ENCODE assay signal across 16 cellular contexts in the genomic region with DNA sequence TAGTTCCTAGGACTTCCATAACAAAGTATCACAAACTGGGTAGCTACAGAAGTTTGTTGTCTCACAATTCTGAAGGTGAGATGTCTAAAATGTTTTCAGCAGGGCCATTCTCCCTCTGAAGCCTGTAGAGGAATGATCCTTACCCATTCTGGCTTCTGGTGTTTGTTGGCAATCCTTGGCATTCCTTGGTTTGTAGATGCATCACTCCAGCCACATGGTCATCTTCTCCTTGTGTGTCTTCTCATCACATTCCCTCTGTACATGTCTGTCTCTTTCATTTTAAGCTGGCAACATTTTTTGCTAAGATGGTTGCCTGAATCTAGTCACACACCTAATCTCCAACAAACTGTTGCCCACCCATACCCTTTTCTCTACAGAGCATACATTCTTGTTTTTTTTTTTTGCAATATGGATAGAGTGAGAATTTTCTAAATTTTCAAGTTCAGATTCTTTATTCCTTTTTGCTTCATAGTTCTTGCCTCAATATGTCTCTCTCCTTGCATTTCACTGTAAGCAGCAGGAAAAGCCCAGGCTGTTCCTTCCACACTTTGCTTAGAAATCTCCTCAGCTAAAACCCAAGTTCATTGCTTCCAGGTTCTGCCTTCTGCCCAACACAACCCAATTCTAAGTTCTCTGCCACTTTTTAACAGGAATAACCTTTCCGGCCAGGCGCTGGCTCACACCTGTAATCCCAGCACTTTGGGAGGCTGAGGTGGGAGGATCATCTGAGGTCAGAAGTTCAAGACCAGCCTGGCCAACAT. TPM values are rescaled to one million over a fixed set of nuclear protein-coding genes. Genes with fewer than 3 reads are reported as not detected.
A peak's percentile ranks its signal among the peaks of the same experiment; 100 is the strongest.
DNase-seq lines count a peak whose midpoint lies in the region; ATAC-seq and TF ChIP-seq lines count a peak whose summit lies in the region.
"Had no signal": no experiment of that assay in that cellular context is flagged by ENCODE, and none has a peak within 500 bp of the region (broad histone marks: within the 10 kb centered on the region; RNA-seq: fewer than 3 reads in every experiment).

No MANE protein-coding gene starts in this region.

- no peaks in the 10 kb centered on the region for H3K27me3 Mint-ChIP-seq in activated T-cell treated with anti-CD3 and anti-CD28 coated beads, Interleukin-2, amount 50 U/mL, for 72 hours (ENCODE audit: low read depth)
- H3K27me3 Mint-ChIP-seq in CD4-positive, CD25-positive, alpha-beta regulatory T cell: no peaks in the 10 kb centered on the region
- no peaks in the 10 kb centered on the region for H3K27me3 Mint-ChIP-seq in activated B cell treated with CpG ODN at 0.5 μM for 24 hours
- no peaks in the 10 kb centered on the region for H3K27me3 Mint-ChIP-seq in mesothelial cell of epicardium (ENCODE audit: low read depth)
- H3K27me3 Mint-ChIP-seq in GM23338 (ENCODE audit: insufficient read depth, low read depth, poor library complexity): peaks cover 1% of the 10 kb centered on the region
- H3K27me3 Mint-ChIP-seq: CD4-positive, alpha-beta T cell had no signal

- H3K4me3 Mint-ChIP-seq in activated T-cell treated with anti-CD3 and anti-CD28 coated beads, Interleukin-2, amount 50 U/mL, for 72 hours: no peak overlapping the region
- H3K4me3 Mint-ChIP-seq in CD4-positive, CD25-positive, alpha-beta regulatory T cell: no peak overlapping the region
- H3K4me3 Mint-ChIP-seq in activated B cell treated with CpG ODN at 0.5 μM for 24 hours (no peak overlapping the region), mesothelial cell of epicardium (no peak overlapping the region), GM23338 (no peak overlapping the region)
- H3K4me3 Mint-ChIP-seq: CD4-positive, alpha-beta T cell had no signal

- TF ChIP-seq CTCF in activated B cell treated with CpG ODN at 0.5 μM for 24 hours (IDR thresholded peaks at IDR 0.05): no peak
- TF ChIP-seq CTCF in mesothelial cell of epicardium (IDR thresholded peaks at IDR 0.05; ENCODE audit: unreplicated experiment): no peak
- TF ChIP-seq CTCF in GM23338 (conservative IDR thresholded peaks at IDR 0.05; ENCODE audit: low read depth in 2 of 2): no peak

- peak overlapping the region; percentile 35 for H3K27ac Mint-ChIP-seq in activated T-cell treated with anti-CD3 and anti-CD28 coated beads, Interleukin-2, amount 50 U/mL, for 72 hours
- peak overlapping the region in 1 of 3 donors; percentile 66 for H3K27ac Mint-ChIP-seq in CD4-positive, CD25-positive, alpha-beta regulatory T cell
- peak overlapping the region; percentile 30 for H3K27ac Mint-ChIP-seq in activated B cell treated with CpG ODN at 0.5 μM for 24 hours
- H3K27ac Mint-ChIP-seq in mesothelial cell of epicardium: peak overlapping the region; percentile 42
- H3K27ac Mint-ChIP-seq in GM23338: no peak overlapping the region
- H3K27ac Mint-ChIP-seq: CD4-positive, alpha-beta T cell had no signal

- H3K4me1 Mint-ChIP-seq in activated T-cell treated with anti-CD3 and anti-CD28 coated beads, Interleukin-2, amount 50 U/mL, for 72 hours (ENCODE audit: low read depth): peaks cover 12% of the 10 kb centered on the region
- H3K4me1 Mint-ChIP-seq in CD4-positive, CD25-positive, alpha-beta regulatory T cell: peaks cover 16 to 39% (median 28%) of the 10 kb centered on the region in 4 donors
- H3K4me1 Mint-ChIP-seq in activated B cell treated with CpG ODN at 0.5 μM for 24 hours (peaks cover 10% of the 10 kb centered on the region), mesothelial cell of epicardium (no peaks in the 10 kb centered on the region), GM23338 (no peaks in the 10 kb centered on the region)

- POLR2A ChIA-PET in activated B cell treated with CpG ODN at 0.5 μM for 24 hours (lab: Charles Lee): no interaction called here

- no peaks in the 10 kb centered on the region for H3K27me3 ChIP-seq in CD4-positive, CD25-positive, alpha-beta regulatory T cell (ENCODE audit: control insufficient read depth, insufficient read depth, low read length)
- no peaks in the 10 kb centered on the region for H3K27me3 ChIP-seq in GM23338 (ENCODE audit: insufficient read depth)
- H3K27me3 ChIP-seq: SJSA1 had no signal

- no peaks in the 10 kb centered on the region for H3K9me3 ChIP-seq in CD4-positive, CD25-positive, alpha-beta regulatory T cell (ENCODE audit: control insufficient read depth in 2 of 2, low read length in 2 of 2)
- H3K9me3 ChIP-seq: A549, SJSA1 had no signal

- H3K36me3 ChIP-seq in CD4-positive, CD25-positive, alpha-beta regulatory T cell (ENCODE audit: control insufficient read depth, insufficient read depth, low read length): peaks cover 52% of the 10 kb centered on the region
- H3K36me3 ChIP-seq in GM23338 (ENCODE audit: insufficient read depth): peaks cover 26% of the 10 kb centered on the region

- DNase-seq in activated T-cell treated with anti-CD3 and anti-CD28 coated beads, Interleukin-2, amount 50 U/mL, for 72 hours: no peak
- DNase-seq in activated T-cell treated with anti-CD3 and anti-CD28 coated beads for 4 hours (no peak), activated B cell treated with CpG ODN at 0.5 μM for 24 hours (no peak), mesothelial cell of epicardium (ENCODE audit: low spot score in 2 of 2, unreplicated experiment in 2 of 2) (no peak), GM23338 (ENCODE audit: low spot score) (no peak), cerebellar cortex (ENCODE audit: low spot score) (no peak), NCI-H2029 treated with DMSO at 0.1 percent for 48 hours (lab: John Stamatoyannopoulos, UW) (no peak)
- no peak for DNase-seq in CD4-positive, CD25-positive, alpha-beta regulatory T cell
- DNase-seq: CD4-positive, alpha-beta T cell; DMS79 treated with DMSO at 0.1 percent for 48 hours; KG1; NCI-H1436 treated with DMSO at 0.1 percent for 48 hours; NCI-H2081 treated with DMSO at 0.1 percent for 48 hours; NCI-H524 had no signal

- H3K27ac ChIP-seq in CD4-positive, CD25-positive, alpha-beta regulatory T cell (ENCODE audit: insufficient read depth, low read length, poor library complexity, severe bottlenecking): peak overlapping the region; percentile 5
- H3K27ac ChIP-seq in GM23338 (ENCODE audit: low read depth): no peak overlapping the region
- H3K27ac ChIP-seq: A549, SJSA1 had no signal

- H4K20me1 ChIP-seq in GM23338 (replicated peaks; ENCODE audit: insufficient read depth): peaks cover 23% of the 10 kb centered on the region

- ATAC-seq in activated T-cell treated with anti-CD3 and anti-CD28 coated beads, Interleukin-2, amount 50 U/mL, for 72 hours (replicated peaks in 1 of 2): no peak
- no peak for ATAC-seq in CD4-positive, CD25-positive, alpha-beta regulatory T cell (ENCODE audit: low read depth in 2 of 2)
- ATAC-seq in activated B cell treated with CpG ODN at 0.5 μM for 24 hours (ENCODE audit: low read depth) (no peak), GM23338 (no peak)
- ATAC-seq: A549 had no signal

- no peak overlapping the region for H3K4me2 ChIP-seq in GM23338
- H3K4me2 ChIP-seq: A549 had no signal

- H3K9me3 Mint-ChIP-seq in activated T-cell treated with anti-CD3 and anti-CD28 coated beads, Interleukin-2, amount 50 U/mL, for 72 hours: no peaks in the 10 kb centered on the region
- peaks cover 0 to 2% (median 0%) of the 10 kb centered on the region in 7 donors for H3K9me3 Mint-ChIP-seq in CD4-positive, CD25-positive, alpha-beta regulatory T cell
- H3K9me3 Mint-ChIP-seq in activated B cell treated with CpG ODN at 0.5 μM for 24 hours: no peaks in the 10 kb centered on the region
- H3K9me3 Mint-ChIP-seq in mesothelial cell of epicardium: no peaks in the 10 kb centered on the region
- H3K9me3 Mint-ChIP-seq in GM23338: no peaks in the 10 kb centered on the region
- H3K9me3 Mint-ChIP-seq: CD4-positive, alpha-beta T cell had no signal

- H3K79me2 ChIP-seq in GM23338 (replicated peaks; ENCODE audit: insufficient read depth): peaks cover 81% of the 10 kb centered on the region

- CTCF ChIA-PET in activated B cell treated with CpG ODN at 0.5 μM for 24 hours (lab: Charles Lee): interaction anchor here (0.7 kb wide), 1 partner anchor 111 kb away, joined by 4 read pairs; no protein-coding TSS in a partner anchor

- no peaks in the 10 kb centered on the region for H3F3A ChIP-seq in GM23338 (replicated peaks; ENCODE audit: low read depth)

- H3K9me2 ChIP-seq in GM23338 (ENCODE audit: insufficient read depth): no peaks in the 10 kb centered on the region

- intact Hi-C loops in activated B cell treated with CpG ODN at 0.5 μM for 24 hours (cut with micrococcal nuclease): no loop called here

- H3K4me1 ChIP-seq in CD4-positive, CD25-positive, alpha-beta regulatory T cell (ENCODE audit: control insufficient read depth, insufficient read depth, low read length, poor library complexity, severe bottlenecking): no peaks in the 10 kb centered on the region
- no peaks in the 10 kb centered on the region for H3K4me1 ChIP-seq in GM23338 (ENCODE audit: insufficient read depth)
- H3K4me1 ChIP-seq: A549, SJSA1 had no signal

- no peak overlapping the region for H2AFZ ChIP-seq in GM23338

- H3K36me3 Mint-ChIP-seq in activated T-cell treated with anti-CD3 and anti-CD28 coated beads, Interleukin-2, amount 50 U/mL, for 72 hours (ENCODE audit: insufficient read depth in 2 of 2): peaks cover 9 to 26% of the 10 kb centered on the region in 2 donors
- H3K36me3 Mint-ChIP-seq in CD4-positive, CD25-positive, alpha-beta regulatory T cell: peaks cover 28% of the 10 kb centered on the region
- H3K36me3 Mint-ChIP-seq in activated B cell treated with CpG ODN at 0.5 μM for 24 hours (ENCODE audit: low read depth) (peaks cover 65% of the 10 kb centered on the region), mesothelial cell of epicardium (peaks cover 37% of the 10 kb centered on the region), GM23338 (ENCODE audit: low read depth) (peaks cover 58% of the 10 kb centered on the region)

- H3K4me3 ChIP-seq in CD4-positive, CD25-positive, alpha-beta regulatory T cell (ENCODE audit: low read depth, low read length): no peak overlapping the region
- no peak overlapping the region for H3K4me3 ChIP-seq in GM23338
- H3K4me3 ChIP-seq: A549, SJSA1 had no signal

RNA-seq across cellular contexts. Expression of a gene that starts 18.3 kb away (rescaled TPM):
- total RNA-seq in activated T-cell treated with anti-CD3 and anti-CD28 coated beads, Interleukin-2, amount 50 U/mL, for 72 hours: 10 to 100 TPM; 25.6 to 26.6 TPM
- 31.0 TPM for total RNA-seq in CD4-positive, CD25-positive, alpha-beta regulatory T cell
- under 1 TPM; 0.22 to 0.79 (median 0.55) TPM for polyA plus RNA-seq in CD4-positive, CD25-positive, alpha-beta regulatory T cell
- 26.3 and 31.4 TPM in 2 replicates for total RNA-seq in activated B cell treated with CpG ODN at 0.5 μM for 24 hours
- total RNA-seq in mesothelial cell of epicardium: 57.4 to 60.4 TPM (median 58.3 TPM) in 3 replicates
- 4.8 and 9.0 TPM in 2 replicates for total RNA-seq in GM23338 (2014; rRNA removed; shearing (Covaris generic))
- 1.9 and 2.5 TPM in 2 replicates for polyA plus RNA-seq in GM23338 (2016; fragmentation: Nextera tagmentation; extraction: Ambion mirVana)

RNA-seq across cellular contexts. Expression of a gene that starts 18.3 kb away (rescaled TPM):
- total RNA-seq in activated T-cell treated with anti-CD3 and anti-CD28 coated beads, Interleukin-2, amount 50 U/mL, for 72 hours: 100 to 1,000 TPM; 140 to 141 TPM
- total RNA-seq in CD4-positive, CD25-positive, alpha-beta regulatory T cell: 78.1 TPM
- polyA plus RNA-seq in CD4-positive, CD25-positive, alpha-beta regulatory T cell: 10 to 100 TPM; 34.4 to 44.3 (median 42.6) TPM
- total RNA-seq in activated B cell treated with CpG ODN at 0.5 μM for 24 hours (85.6 and 91.6 TPM in 2 replicates), mesothelial cell of epicardium (105 to 113 TPM (median 111 TPM) in 3 replicates)
- 81.1 and 97.3 TPM in 2 replicates for total RNA-seq in GM23338 (2014; rRNA removed; shearing (Covaris generic))
- polyA plus RNA-seq in GM23338 (2016; fragmentation: Nextera tagmentation; extraction: Ambion mirVana): 25.8 and 28.2 TPM in 2 replicates

RNA-seq across cellular contexts. Expression of a gene that starts 47.6 kb away (rescaled TPM):
- total RNA-seq in activated T-cell treated with anti-CD3 and anti-CD28 coated beads, Interleukin-2, amount 50 U/mL, for 72 hours: 100 to 1,000 TPM; 158 to 160 TPM
- 40.1 TPM for total RNA-seq in CD4-positive, CD25-positive, alpha-beta regulatory T cell
- 100 to 1,000 TPM; 197 to 324 (median 265) TPM for polyA plus RNA-seq in CD4-positive, CD25-positive, alpha-beta regulatory T cell
- 149 and 156 TPM in 2 replicates for total RNA-seq in activated B cell treated with CpG ODN at 0.5 μM for 24 hours
- 185 to 188 TPM (median 186 TPM) in 3 replicates for total RNA-seq in mesothelial cell of epicardium
- 99.3 and 105 TPM in 2 replicates for total RNA-seq in GM23338 (2014; rRNA removed; shearing (Covaris generic))
- 885 and 904 TPM in 2 replicates for polyA plus RNA-seq in GM23338 (2016; fragmentation: Nextera tagmentation; extraction: Ambion mirVana)

RNA-seq across cellular contexts. Expression of a gene that starts 48.8 kb away (rescaled TPM):
- 10 to 100 TPM; 24.3 to 24.8 TPM for total RNA-seq in activated T-cell treated with anti-CD3 and anti-CD28 coated beads, Interleukin-2, amount 50 U/mL, for 72 hours
- 53.0 TPM for total RNA-seq in CD4-positive, CD25-positive, alpha-beta regulatory T cell
- 10 to 100 TPM; 33.5 to 43.2 (median 37.6) TPM for polyA plus RNA-seq in CD4-positive, CD25-positive, alpha-beta regulatory T cell
- total RNA-seq in activated B cell treated with CpG ODN at 0.5 μM for 24 hours (12.0 and 13.5 TPM in 2 replicates), mesothelial cell of epicardium (0.07 TPM in 1 of 3 replicates, not detected in the others)
- total RNA-seq in GM23338 (2014; rRNA removed; shearing (Covaris generic)): not detected in 2 replicates
- polyA plus RNA-seq in GM23338 (2016; fragmentation: Nextera tagmentation; extraction: Ambion mirVana): not detected in 2 replicates
- polyA plus RNA-seq: A549 had no signal
